ENCODE assay signal across 1 cellular context in genomic region chr10:23174075-23174973, GRCh38.
TF ChIP-seq lines count a peak whose summit lies in the region.

No MANE protein-coding gene starts in this region.

TF ChIP-seq in GM23338, 12 proteins besides CTCF, POLR2A, EP300 and RAD21 (continued from another document):
- no peak for TF ChIP-seq JUNB (IDR thresholded peaks at IDR 0.05; ENCODE audit: unreplicated experiment)
- no peak for TF ChIP-seq STAT1 (IDR thresholded peaks at IDR 0.05; ENCODE audit: unreplicated experiment)
- TF ChIP-seq POLR2AphosphoS5 (IDR thresholded peaks at IDR 0.05; ENCODE audit: low read depth), result no peak
- no peak for TF ChIP-seq ETS1 (IDR thresholded peaks at IDR 0.05)
- TF ChIP-seq CREB1 (CRISPR knock-in tag; IDR thresholded peaks at IDR 0.05; ENCODE audit: low read depth), result no peak
- TF ChIP-seq ZNF114 (CRISPR knock-in tag; IDR thresholded peaks at IDR 0.05), result no peak
- no peak for TF ChIP-seq REST (IDR thresholded peaks at IDR 0.05; ENCODE audit: unreplicated experiment)
- TF ChIP-seq ZNF331 (CRISPR knock-in tag; IDR thresholded peaks at IDR 0.05; ENCODE audit: low read depth), result no peak
TF ChIP-seq in GM23338: peak in this region for 2.
